In the genomic region with DNA sequence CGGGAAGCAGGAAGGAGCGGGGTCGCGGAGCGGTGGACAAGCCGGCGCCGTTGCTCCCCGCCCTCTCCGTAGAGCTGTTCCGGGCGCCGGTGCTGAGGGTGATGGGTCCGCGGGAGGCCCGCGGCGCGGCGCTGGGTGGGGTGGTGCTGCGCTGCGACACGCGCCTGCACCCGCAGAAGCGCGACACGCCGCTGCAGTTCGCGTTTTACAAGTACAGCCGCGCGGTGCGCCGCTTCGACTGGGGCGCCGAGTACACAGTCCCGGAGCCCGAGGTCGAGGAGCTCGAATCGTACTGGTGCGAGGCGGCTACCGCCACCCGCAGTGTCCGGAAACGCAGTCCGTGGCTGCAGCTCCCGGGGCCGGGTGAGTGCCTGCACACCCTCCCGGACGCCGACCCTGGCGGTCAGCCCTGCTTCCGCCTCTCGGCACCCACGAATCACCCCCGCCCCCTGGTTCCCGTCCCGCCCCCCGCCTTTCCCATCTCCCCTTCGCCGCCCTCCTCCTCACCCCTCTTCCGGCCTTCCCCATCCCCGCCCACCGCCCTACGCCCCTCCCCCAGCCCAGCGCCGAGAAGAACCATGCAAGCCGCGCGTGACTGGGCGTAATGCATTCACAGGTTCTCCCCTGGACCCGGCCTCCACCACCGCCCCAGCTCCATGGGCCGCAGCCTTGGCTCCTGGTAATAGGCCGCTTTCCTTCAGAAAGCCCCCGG, we compare ENCODE assay signal across 8 cellular contexts. TPM values are rescaled to one million over a fixed set of nuclear protein-coding genes. Genes with fewer than 3 reads are reported as not detected.
DNase-seq lines count a peak whose midpoint lies in the region; ATAC-seq and TF ChIP-seq lines count a peak whose summit lies in the region.

No MANE protein-coding gene starts in this region.

- TF ChIP-seq POLR2A in prostate gland (IDR thresholded peaks at IDR 0.05) (peak; percentile 33), vagina (IDR thresholded peaks at IDR 0.05) (peak in 1 of 2 donors; percentile 33)

- H3K36me3 Mint-ChIP-seq in T-cell = no peaks in the 10 kb centered on the region

- H3K27ac Mint-ChIP-seq in T-cell = peak overlapping the region; percentile 86 to 90

- no peaks in the 10 kb centered on the region for H3K9me2 ChIP-seq in Karpas-422 (replicated peaks; ENCODE audit: insufficient read depth, low read length)

- peaks cover 0 to 3% of the 10 kb centered on the region in 2 donors for H3K27me3 Mint-ChIP-seq in T-cell

- peak; percentile 45 for ATAC-seq in GM21723 (IDR thresholded peaks at IDR 0.05; ENCODE audit: unreplicated experiment)
- ATAC-seq in T-cell (replicated peaks in 1 of 4) = peak; percentile 69 to 74 (median 73)
- ATAC-seq in left ventricle myocardium superior = peak; percentile 95

- POLR2A ChIA-PET in T-cell (lab: Charles Lee) = interaction anchor here in 1 of 2 donors (0.6 kb wide), 1 partner anchor 81 kb away, joined by 3 read pairs; no protein-coding TSS in a partner anchor

- peaks cover 18% of the 10 kb centered on the region for H3K79me2 ChIP-seq in Karpas-422 (ENCODE audit: low read length)

- DNase-seq in EH (ENCODE audit: low read depth) (peak; percentile 89), Karpas-422 (peak; percentile 83), T-cell (peak; percentile 35 to 75 (median 64)), amygdala (lab: John Stamatoyannopoulos, UW) (peak in 48 of 56 donors; percentile 25 to 80 (median 60)), left ventricle myocardium superior (peak; percentile 89), prostate gland (ENCODE audit: low spot score) (peak; percentile 79), vagina (ENCODE audit: extremely low spot score in 2 of 2) (peak in 1 of 2 donors; percentile 94)

- peak overlapping the region; percentile 91 to 98 (median 95) for H3K4me3 Mint-ChIP-seq in T-cell

- H3K4me1 Mint-ChIP-seq in T-cell = peaks cover 34 to 56% (median 42%) of the 10 kb centered on the region in 3 donors

- peak overlapping the region; percentile 95 for H3K27ac ChIP-seq in Karpas-422 (ENCODE audit: low read length)
- peak overlapping the region; percentile 62 to 80 for H3K27ac ChIP-seq in prostate gland
- peak overlapping the region; percentile 94 for H3K27ac ChIP-seq in vagina

- CTCF ChIA-PET in T-cell (lab: Charles Lee) = interaction anchor here (0.8 to 3.1 kb wide), 7 partner anchors 10 to 240 kb away, joined by 3 to 34 read pairs (median 4); partner anchors contain the start of gene DUSP12 (in 1 of the 2)

- peak in 1 of 4 experiments; percentile 41 for TF ChIP-seq CTCF in prostate gland (IDR thresholded peaks at IDR 0.05)
- TF ChIP-seq CTCF in vagina (IDR thresholded peaks at IDR 0.05) = no peak

- H4K20me1 ChIP-seq in Karpas-422 (ENCODE audit: insufficient read depth, low read depth, low read length) = peaks cover 60% of the 10 kb centered on the region

- no peaks in the 10 kb centered on the region for H3K9me3 Mint-ChIP-seq in T-cell

- peak overlapping the region; percentile 86 for H3K4me2 ChIP-seq in Karpas-422 (ENCODE audit: low read depth, low read length, poor library complexity, severe bottlenecking)

- H3K4me3 ChIP-seq in Karpas-422 (ENCODE audit: low read length) = peak overlapping the region; percentile 70
- peak overlapping the region; percentile 53 to 64 for H3K4me3 ChIP-seq in prostate gland
- H3K4me3 ChIP-seq in vagina = peak overlapping the region; percentile 82

- H3K9ac ChIP-seq in Karpas-422 (ENCODE audit: low read length) = peak overlapping the region; percentile 80

- H3K4me1 ChIP-seq in Karpas-422 (ENCODE audit: low read length) (peaks cover 65% of the 10 kb centered on the region), prostate gland (replicated peaks) (no peaks in the 10 kb centered on the region), vagina (peaks cover 15% of the 10 kb centered on the region)

- 1% methylated on average over 66 of the region's 81 CpGs for WGBS in prostate gland

- H3K36me3 ChIP-seq in Karpas-422 (ENCODE audit: insufficient read depth, low read length) (peaks cover 52% of the 10 kb centered on the region), prostate gland (no peaks in the 10 kb centered on the region), vagina (no peaks in the 10 kb centered on the region)

- H2AFZ ChIP-seq in Karpas-422 (ENCODE audit: low read length) = no peak overlapping the region

- intact Hi-C loops in left ventricle myocardium superior (cut with micrococcal nuclease) (no loop called here), prostate gland (cut with DNase I) (no loop called here), vagina (cut with DNase I) (no loop called here)

- H3K27me3 ChIP-seq in Karpas-422 (ENCODE audit: low read length) (no peaks in the 10 kb centered on the region), prostate gland (replicated peaks; ENCODE audit: insufficient read depth) (no peaks in the 10 kb centered on the region), vagina (no peaks in the 10 kb centered on the region)

- H3K9me3 ChIP-seq in Karpas-422 (ENCODE audit: low read length) (no peaks in the 10 kb centered on the region), prostate gland (no peaks in the 10 kb centered on the region), vagina (no peaks in the 10 kb centered on the region)

RNA-seq across cellular contexts. Expression of gene FCRLB, which starts 5.4 kb away (rescaled TPM):
- total RNA-seq in Karpas-422 (2014; rRNA removed; shearing (Covaris generic); ENCODE audit: low replicate concordance) = 937 and 1,205 TPM in 2 replicates
- total RNA-seq in T-cell = 1 to 10 TPM in 1 of 5 donors, under 1 TPM in 4; 0.48 to 1.1 (median 0.75) TPM
- 0.17 TPM for total RNA-seq in left ventricle myocardium superior
- 1 to 10 TPM in 1 of 2 donors, under 1 TPM in 1; 0.36 to 2.3 TPM for total RNA-seq in prostate gland
- total RNA-seq in vagina = not detected

RNA-seq across cellular contexts. Expression of gene FCRLA, which starts 19.8 kb away (rescaled TPM):
- total RNA-seq in Karpas-422 (2014; rRNA removed; shearing (Covaris generic); ENCODE audit: low replicate concordance) = 637 and 924 TPM in 2 replicates
- 1 to 10 TPM in 3 of 5 donors, under 1 TPM in 2; 0.68 to 6.5 (median 2.7) TPM for total RNA-seq in T-cell
- not detected for total RNA-seq in left ventricle myocardium superior
- total RNA-seq in prostate gland = not detected
- not detected for total RNA-seq in vagina

RNA-seq across cellular contexts. Expression of gene DUSP12, which starts 22.8 kb away (rescaled TPM):
- total RNA-seq in Karpas-422 (2014; rRNA removed; shearing (Covaris generic); ENCODE audit: low replicate concordance) = 87.8 and 102 TPM in 2 replicates
- 10 to 100 TPM; 18.9 to 33.5 (median 29.1) TPM for total RNA-seq in T-cell
- total RNA-seq in left ventricle myocardium superior = 8.3 TPM
- total RNA-seq in prostate gland = 10 to 100 TPM; 34.4 to 35.6 TPM
- total RNA-seq in vagina = 34.1 TPM

RNA-seq across cellular contexts. Expression of gene ATF6, which starts 39.3 kb away (rescaled TPM):
- total RNA-seq in Karpas-422 (2014; rRNA removed; shearing (Covaris generic); ENCODE audit: low replicate concordance) = 21.6 and 36.5 TPM in 2 replicates
- total RNA-seq in T-cell (10 to 100 TPM; 18.7 to 27.6 (median 21.9) TPM), left ventricle myocardium superior (12.8 TPM), prostate gland (10 to 100 TPM; 34.6 to 38.9 TPM), vagina (21.1 TPM)

Comparison
In these comparisons a context has a peak if more than half of its experiments do, and no peak if none do; other contexts are left out.
1. ATAC-seq: peak in every context shown above with its lines; median percentile 95 in left ventricle myocardium superior; 73 in T-cell; 45 in GM21723.
2. RNA of gene FCRLB, which starts 5.4 kb away (total RNA-seq): 937 to 1,205 TPM in Karpas-422; 0.36 to 2.3 TPM in prostate gland, 0.48 to 1.1 TPM in T-cell, not detected in vagina (single experiment) and 0.17 TPM in left ventricle myocardium superior (single experiment); every median in the first group is over 100 times any median in the second.
3. RNA of gene FCRLA, which starts 19.8 kb away (total RNA-seq): 637 to 924 TPM in Karpas-422; 0.68 to 6.5 TPM in T-cell, not detected in left ventricle myocardium superior (single experiment), not detected in prostate gland and not detected in vagina (single experiment); every median in the first group is over 10 times any median in the second.
4. Peak in every context shown above with its lines, with median percentiles within 50 percentile points of each other: H3K27ac ChIP-seq and H3K4me3 ChIP-seq.